8 cellular contexts compared by ENCODE assay signal in the genomic region with DNA sequence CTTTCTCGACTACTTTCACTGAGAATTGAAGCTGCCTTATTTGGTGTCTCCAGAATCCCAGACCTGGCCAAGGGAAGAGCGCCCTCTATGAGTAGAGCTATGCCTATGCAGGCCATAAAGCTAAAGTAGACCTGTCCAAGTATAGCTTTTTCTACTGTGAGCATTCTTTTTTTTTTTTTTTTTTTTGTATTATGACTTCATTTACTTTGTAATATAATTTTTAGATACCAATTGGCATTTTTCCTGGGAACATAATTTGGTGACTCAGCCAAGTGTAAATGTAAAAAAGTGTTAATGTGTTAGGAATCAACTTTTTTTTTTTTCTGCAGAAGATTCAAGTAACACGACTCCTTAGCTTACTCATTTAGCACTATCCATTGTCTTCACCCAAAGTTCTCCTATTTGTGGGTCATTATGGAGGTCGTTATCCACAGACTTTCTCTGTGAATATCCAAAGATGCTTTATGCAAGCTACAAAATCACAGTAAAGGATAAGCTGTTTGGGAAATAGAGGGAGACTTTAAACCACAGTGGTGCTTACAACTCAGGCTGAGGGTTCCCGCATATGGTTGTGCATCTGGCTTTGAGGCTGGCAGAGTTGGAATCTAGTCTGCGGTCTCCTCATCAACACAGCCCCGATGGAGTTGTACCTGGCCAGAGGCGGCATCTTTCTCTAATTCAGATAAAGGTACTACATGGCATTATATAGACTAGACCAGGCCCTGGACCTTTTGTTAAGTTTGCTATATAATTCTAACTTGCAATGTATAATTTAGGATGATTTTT.
DNase-seq lines count a peak whose midpoint lies in the region; ATAC-seq and TF ChIP-seq lines count a peak whose summit lies in the region.

No MANE protein-coding gene starts in this region.

- no peak for TF ChIP-seq EP300 in esophagus muscularis mucosa (IDR thresholded peaks at IDR 0.05)

- no peaks in the 10 kb centered on the region for H4K20me1 ChIP-seq in HCT116 (ENCODE audit: insufficient read depth)

- intact Hi-C loops in HCT116 (cut with micrococcal nuclease), result no loop called here
- intact Hi-C loops in esophagus muscularis mucosa (cut with DNase I), result no loop called here
- intact Hi-C loops in testis (cut with DNase I; ENCODE audit: low total_unique reads), result no loop called here
- intact Hi-C loops in sciatic nerve (cut with DNase I), result no loop called here

- H3K4me3 Mint-ChIP-seq in immature natural killer cell, result no peak overlapping the region

- TF ChIP-seq CTCF in GM12864 (IDR thresholded peaks at IDR 0.05; ENCODE audit: low read depth, low read length, missing control alignments) (peak; percentile 42), HCT116 (IDR thresholded peaks at IDR 0.05 in 2 of 3, conservative IDR thresholded peaks at IDR 0.05 in 1 of 3; ENCODE audit: borderline replicate concordance in 1 of 3, insufficient read depth in 1 of 3, low read depth in 2 of 3, low read length in 2 of 3) (peak in 2 of 3 experiments; percentile 51 to 55; a peak in 4 of 6 replicates), esophagus muscularis mucosa (IDR thresholded peaks at IDR 0.05) (peak in 2 of 3 experiments; percentile 14 to 36), testis (IDR thresholded peaks at IDR 0.05) (peak; percentile 58 to 66 (median 63))

- H3K4me2 ChIP-seq in HCT116 (ENCODE audit: low read length), result no peak overlapping the region

- CTCF ChIA-PET in HCT116 (lab: Charles Lee), result no interaction called here

- H3K27me3 ChIP-seq in HCT116 (ENCODE audit: insufficient read depth, low read length) (no peaks in the 10 kb centered on the region), esophagus muscularis mucosa (no peaks in the 10 kb centered on the region), testis (no peaks in the 10 kb centered on the region)

- POLR2A ChIA-PET in HCT116 (lab: Charles Lee), result no interaction called here

- no peak overlapping the region for H3K4me3 ChIP-seq in GM12864 (ENCODE audit: low read depth, low read length)
- H3K4me3 ChIP-seq in HCT116 (replicated peaks in 1 of 2; ENCODE audit: low read depth in 1 of 2, low read length in 2 of 2), result no peak overlapping the region
- H3K4me3 ChIP-seq in esophagus muscularis mucosa, result no peak overlapping the region
- H3K4me3 ChIP-seq in testis, result no peak overlapping the region

- ATAC-seq in HCT116, result no peak
- no peak for ATAC-seq in HG03135 (IDR thresholded peaks at IDR 0.05; ENCODE audit: unreplicated experiment)
- no peak for ATAC-seq in sciatic nerve

- H3K9me3 ChIP-seq in HCT116 (ENCODE audit: control insufficient read depth in 1 of 2, insufficient read depth in 1 of 2, low read depth in 1 of 2, low read length in 2 of 2) (peaks cover 21 to 34% of the 10 kb centered on the region in 2 experiments; a peak in 2 of 4 replicates), esophagus muscularis mucosa (no peaks in the 10 kb centered on the region), testis (no peaks in the 10 kb centered on the region)

- 0 out of 2 replicates have a peak, but pooled peaks have one; percentile 22 for TF ChIP-seq RAD21 in HCT116 (IDR thresholded peaks at IDR 0.05; ENCODE audit: low read depth)

- no peak overlapping the region for H3K27ac Mint-ChIP-seq in immature natural killer cell

- H3K36me3 ChIP-seq in HCT116 (ENCODE audit: control insufficient read depth in 1 of 2, insufficient read depth in 2 of 2, low read length in 2 of 2), result no peaks in the 10 kb centered on the region
- H3K36me3 ChIP-seq in esophagus muscularis mucosa, result no peaks in the 10 kb centered on the region
- no peaks in the 10 kb centered on the region for H3K36me3 ChIP-seq in testis (ENCODE audit: low read depth, missing control alignments)

- H3K9me2 ChIP-seq in HCT116 (ENCODE audit: insufficient read depth), result no peaks in the 10 kb centered on the region

- H3K4me1 ChIP-seq in HCT116 (ENCODE audit: control insufficient read depth in 1 of 2, insufficient read depth in 2 of 2, low read length in 2 of 2) (no peaks in the 10 kb centered on the region), esophagus muscularis mucosa (no peaks in the 10 kb centered on the region), testis (no peaks in the 10 kb centered on the region)

- H3K9me3 Mint-ChIP-seq in immature natural killer cell, result peaks cover 0 to 22% (median 8%) of the 10 kb centered on the region in 6 donors

- DNase-seq in GM12864 (ENCODE audit: low read depth) (no peak), HCT116 (ENCODE audit: low read depth, low spot score) (no peak), NCI-H82 (lab: John Stamatoyannopoulos, UW) (peak; percentile 58), esophagus muscularis mucosa (ENCODE audit: extremely low spot score) (no peak), testis (peak; percentile 58), sciatic nerve (ENCODE audit: low spot score) (no peak), immature natural killer cell (no peak)

- no TSS peak for BruUV-seq in HCT116 (replicated peaks; lab: Mats Ljungman, UMichigan)

- H3K36me3 Mint-ChIP-seq in immature natural killer cell, result no peaks in the 10 kb centered on the region

- H3K9ac ChIP-seq in HCT116 (ENCODE audit: low read length), result no peak overlapping the region

- no peaks in the 10 kb centered on the region for H3K79me2 ChIP-seq in HCT116 (ENCODE audit: insufficient read depth, low read length)

- no peaks in the 10 kb centered on the region for H3K27me3 Mint-ChIP-seq in immature natural killer cell (ENCODE audit: low read depth in 3 of 3)

- no peak overlapping the region for H3K27ac ChIP-seq in HCT116 (ENCODE audit: low read depth, low read length)
- no peak overlapping the region for H3K27ac ChIP-seq in esophagus muscularis mucosa (replicated peaks in 1 of 4)
- H3K27ac ChIP-seq in testis, result no peak overlapping the region

- RAD21 ChIA-PET in HCT116 (lab: Charles Lee; ENCODE audit: low non-redundant PET in 1 of 2, low total read pairs in 2 of 2, uncharacterized antibody in 2 of 2, unreplicated experiment in 2 of 2), result no interaction called here

- H3K4me1 Mint-ChIP-seq in immature natural killer cell, result no peaks in the 10 kb centered on the region

- 61% methylated on average over 8 of the region's 8 CpGs for WGBS in esophagus muscularis mucosa
- WGBS in testis, 2 donors, result 59 to 60% methylated on average over 8 of the region's 8 CpGs

- TF ChIP-seq POLR2A in HCT116 (IDR thresholded peaks at IDR 0.05; ENCODE audit: borderline replicate concordance, extremely low read depth, insufficient read depth, insufficient read length) (no peak), esophagus muscularis mucosa (IDR thresholded peaks at IDR 0.05; ENCODE audit: low read depth) (no peak), testis (IDR thresholded peaks at IDR 0.05) (no peak)

- no peak overlapping the region for H2AFZ ChIP-seq in HCT116 (ENCODE audit: low read depth, low read length, poor library complexity, severe bottlenecking)

TF ChIP-seq in HCT116, 20 proteins besides CTCF, POLR2A, EP300 and RAD21 (continues in another document):
- TF ChIP-seq YY1 (IDR thresholded peaks at IDR 0.05; ENCODE audit: extremely low read depth, insufficient replicate concordance, low read depth, low read length), result no peak
- TF ChIP-seq SP1 (IDR thresholded peaks at IDR 0.05; ENCODE audit: low read depth), result no peak
- TF ChIP-seq CBX3 (IDR thresholded peaks at IDR 0.05; ENCODE audit: low read depth), result no peak
- TF ChIP-seq POLR2AphosphoS5 (IDR thresholded peaks at IDR 0.05; ENCODE audit: low read depth, low read length), result no peak
- TF ChIP-seq, protein P1, sequence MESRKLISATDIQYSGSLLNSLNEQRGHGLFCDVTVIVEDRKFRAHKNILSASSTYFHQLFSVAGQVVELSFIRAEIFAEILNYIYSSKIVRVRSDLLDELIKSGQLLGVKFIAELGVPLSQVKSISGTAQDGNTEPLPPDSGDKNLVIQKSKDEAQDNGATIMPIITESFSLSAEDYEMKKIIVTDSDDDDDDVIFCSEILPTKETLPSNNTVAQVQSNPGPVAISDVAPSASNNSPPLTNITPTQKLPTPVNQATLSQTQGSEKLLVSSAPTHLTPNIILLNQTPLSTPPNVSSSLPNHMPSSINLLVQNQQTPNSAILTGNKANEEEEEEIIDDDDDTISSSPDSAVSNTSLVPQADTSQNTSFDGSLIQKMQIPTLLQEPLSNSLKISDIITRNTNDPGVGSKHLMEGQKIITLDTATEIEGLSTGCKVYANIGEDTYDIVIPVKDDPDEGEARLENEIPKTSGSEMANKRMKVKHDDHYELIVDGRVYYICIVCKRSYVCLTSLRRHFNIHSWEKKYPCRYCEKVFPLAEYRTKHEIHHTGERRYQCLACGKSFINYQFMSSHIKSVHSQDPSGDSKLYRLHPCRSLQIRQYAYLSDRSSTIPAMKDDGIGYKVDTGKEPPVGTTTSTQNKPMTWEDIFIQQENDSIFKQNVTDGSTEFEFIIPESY (IDR thresholded peaks at IDR 0.05; ENCODE audit: extremely low read depth, insufficient replicate concordance, low read length), result no peak
- no peak for TF ChIP-seq ZNF274 (IDR thresholded peaks at IDR 0.05; ENCODE audit: low read depth, low read length)
- TF ChIP-seq, protein P2, sequence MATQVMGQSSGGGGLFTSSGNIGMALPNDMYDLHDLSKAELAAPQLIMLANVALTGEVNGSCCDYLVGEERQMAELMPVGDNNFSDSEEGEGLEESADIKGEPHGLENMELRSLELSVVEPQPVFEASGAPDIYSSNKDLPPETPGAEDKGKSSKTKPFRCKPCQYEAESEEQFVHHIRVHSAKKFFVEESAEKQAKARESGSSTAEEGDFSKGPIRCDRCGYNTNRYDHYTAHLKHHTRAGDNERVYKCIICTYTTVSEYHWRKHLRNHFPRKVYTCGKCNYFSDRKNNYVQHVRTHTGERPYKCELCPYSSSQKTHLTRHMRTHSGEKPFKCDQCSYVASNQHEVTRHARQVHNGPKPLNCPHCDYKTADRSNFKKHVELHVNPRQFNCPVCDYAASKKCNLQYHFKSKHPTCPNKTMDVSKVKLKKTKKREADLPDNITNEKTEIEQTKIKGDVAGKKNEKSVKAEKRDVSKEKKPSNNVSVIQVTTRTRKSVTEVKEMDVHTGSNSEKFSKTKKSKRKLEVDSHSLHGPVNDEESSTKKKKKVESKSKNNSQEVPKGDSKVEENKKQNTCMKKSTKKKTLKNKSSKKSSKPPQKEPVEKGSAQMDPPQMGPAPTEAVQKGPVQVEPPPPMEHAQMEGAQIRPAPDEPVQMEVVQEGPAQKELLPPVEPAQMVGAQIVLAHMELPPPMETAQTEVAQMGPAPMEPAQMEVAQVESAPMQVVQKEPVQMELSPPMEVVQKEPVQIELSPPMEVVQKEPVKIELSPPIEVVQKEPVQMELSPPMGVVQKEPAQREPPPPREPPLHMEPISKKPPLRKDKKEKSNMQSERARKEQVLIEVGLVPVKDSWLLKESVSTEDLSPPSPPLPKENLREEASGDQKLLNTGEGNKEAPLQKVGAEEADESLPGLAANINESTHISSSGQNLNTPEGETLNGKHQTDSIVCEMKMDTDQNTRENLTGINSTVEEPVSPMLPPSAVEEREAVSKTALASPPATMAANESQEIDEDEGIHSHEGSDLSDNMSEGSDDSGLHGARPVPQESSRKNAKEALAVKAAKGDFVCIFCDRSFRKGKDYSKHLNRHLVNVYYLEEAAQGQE (IDR thresholded peaks at IDR 0.05; ENCODE audit: low read depth), result no peak
- TF ChIP-seq, protein P3, sequence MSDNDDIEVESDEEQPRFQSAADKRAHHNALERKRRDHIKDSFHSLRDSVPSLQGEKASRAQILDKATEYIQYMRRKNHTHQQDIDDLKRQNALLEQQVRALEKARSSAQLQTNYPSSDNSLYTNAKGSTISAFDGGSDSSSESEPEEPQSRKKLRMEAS (IDR thresholded peaks at IDR 0.05), result no peak
- TF ChIP-seq EZH2 (IDR thresholded peaks at IDR 0.05), result no peak

Comparison
In these comparisons a context has a peak if more than half of its experiments do, and no peak if none do; other contexts are left out.
1. DNase-seq: peak in NCI-H82 (single experiment) and testis (single experiment); none in GM12864 (single experiment), HCT116 (single experiment), esophagus muscularis mucosa (single experiment), sciatic nerve (single experiment) and immature natural killer cell (0 of 3).
2. Peak in every context shown above with its lines, with median percentiles within 50 percentile points of each other: CTCF ChIP-seq.